Comparison of ENCODE assay signal across 9 cellular contexts in genomic region chr18:51149605-51150429, GRCh38. TPM values are rescaled to one million over a fixed set of nuclear protein-coding genes. Genes with fewer than 3 reads are reported as not detected.
DNase-seq lines count a peak whose midpoint lies in the region; TF ChIP-seq lines count a peak whose summit lies in the region.
"Had no signal": no experiment of that assay in that cellular context is flagged by ENCODE, and none has a peak within 500 bp of the region (broad histone marks: within the 10 kb centered on the region; RNA-seq: fewer than 3 reads in every experiment).

No MANE protein-coding gene starts in this region.

- TF ChIP-seq CTCF in adrenal gland (IDR thresholded peaks at IDR 0.05) (no peak), spleen (IDR thresholded peaks at IDR 0.05 in 8 of 11, conservative IDR thresholded peaks at IDR 0.05 in 3 of 11) (no peak)

- H3K4me1 ChIP-seq in CD8-positive, alpha-beta memory T cell (ENCODE audit: insufficient read depth, low read length): peaks cover 34% of the 10 kb centered on the region
- H3K4me1 ChIP-seq in adrenal gland (replicated peaks in 1 of 2) (no peaks in the 10 kb centered on the region), mesodermal cell (ENCODE audit: control insufficient read depth, insufficient read depth, low read length, poor library complexity, severe bottlenecking) (peaks cover 9% of the 10 kb centered on the region), spleen (peaks cover 10 to 34% (median 29%) of the 10 kb centered on the region in 6 donors)

- WGBS in adrenal gland, 4 donors: 92 to 96% (median 93%) methylated on average over 8 to 9 of the region's 9 CpGs
- WGBS in mesodermal cell (ENCODE audit: insufficient coverage in 2 of 2), 2 experiments: 86 to 100% methylated on average over 4 to 5 of the region's 9 CpGs
- 94 to 98% (median 96%) methylated on average over 9 of the region's 9 CpGs for WGBS in spleen, 5 donors

- DNase-seq in CD8-positive, alpha-beta memory T cell: no peak
- peak; percentile 75 for DNase-seq in HT1080 (ENCODE audit: low read depth)
- peak in 4 of 7 donors; percentile 23 to 50 (median 38) for DNase-seq in adrenal gland
- no peak for DNase-seq in hippocampal formation (lab: John Stamatoyannopoulos, UW)
- no peak for DNase-seq in NCI-H2081 (lab: John Stamatoyannopoulos, UW)
- DNase-seq in iPS-NIHi7 (ENCODE audit: extremely low spot score): no peak
- DNase-seq in spleen: no peak
- DNase-seq: NCI-H2227 treated with DMSO at 0.1 percent for 48 hours had no signal

- TF ChIP-seq POLR2A in adrenal gland (IDR thresholded peaks at IDR 0.05) (no peak), spleen (IDR thresholded peaks at IDR 0.05) (no peak)

- H3K4me3 ChIP-seq in CD8-positive, alpha-beta memory T cell (ENCODE audit: low read length): no peak overlapping the region
- H3K4me3 ChIP-seq in adrenal gland: no peak overlapping the region
- H3K4me3 ChIP-seq in mesodermal cell (ENCODE audit: extremely low read depth, insufficient read depth, low read length, poor library complexity, severe bottlenecking): no peak overlapping the region
- H3K4me3 ChIP-seq in spleen: no peak overlapping the region

- no peak overlapping the region for H3K27ac ChIP-seq in CD8-positive, alpha-beta memory T cell (ENCODE audit: low read depth, low read length)
- H3K27ac ChIP-seq in adrenal gland: no peak overlapping the region
- H3K27ac ChIP-seq in mesodermal cell (ENCODE audit: low read depth, low read length, severe bottlenecking): peak overlapping the region; percentile 46
- no peak overlapping the region for H3K27ac ChIP-seq in spleen

- H3K4me3 Mint-ChIP-seq in CD8-positive, alpha-beta memory T cell: peak overlapping the region in 1 of 7 donors; percentile 10

- no peaks in the 10 kb centered on the region for H3K27me3 Mint-ChIP-seq in CD8-positive, alpha-beta memory T cell

- H3K27ac Mint-ChIP-seq in CD8-positive, alpha-beta memory T cell: peak overlapping the region in 6 of 8 donors; percentile 0 to 78 (median 56)

- CTCF ChIA-PET in CD8-positive, alpha-beta memory T cell (lab: Charles Lee): interaction anchor here (1.0 kb wide), 1 partner anchor 329 kb away, joined by 3 read pairs; no protein-coding TSS in a partner anchor

- POLR2A ChIA-PET in CD8-positive, alpha-beta memory T cell (lab: Charles Lee): no interaction called here

- no peaks in the 10 kb centered on the region for H3K36me3 Mint-ChIP-seq in CD8-positive, alpha-beta memory T cell

- H3K9me3 Mint-ChIP-seq in CD8-positive, alpha-beta memory T cell: no peaks in the 10 kb centered on the region

- peaks cover 34 to 36% (median 36%) of the 10 kb centered on the region in 3 donors for H3K4me1 Mint-ChIP-seq in CD8-positive, alpha-beta memory T cell

- no peaks in the 10 kb centered on the region for H3K36me3 ChIP-seq in CD8-positive, alpha-beta memory T cell (ENCODE audit: insufficient read depth, low read length)
- H3K36me3 ChIP-seq in adrenal gland (replicated peaks in 1 of 2) (no peaks in the 10 kb centered on the region), mesodermal cell (ENCODE audit: control insufficient read depth, insufficient read depth, low read length) (no peaks in the 10 kb centered on the region), spleen (no peaks in the 10 kb centered on the region)

- no peaks in the 10 kb centered on the region for H3K9me3 ChIP-seq in CD8-positive, alpha-beta memory T cell (ENCODE audit: low read length)
- H3K9me3 ChIP-seq in adrenal gland (replicated peaks in 1 of 3) (no peaks in the 10 kb centered on the region), mesodermal cell (ENCODE audit: control insufficient read depth, low read length) (no peaks in the 10 kb centered on the region), spleen (no peaks in the 10 kb centered on the region)

- no peaks in the 10 kb centered on the region for H3K27me3 ChIP-seq in CD8-positive, alpha-beta memory T cell (ENCODE audit: insufficient read depth, low read length, poor library complexity, severe bottlenecking)
- H3K27me3 ChIP-seq in adrenal gland (no peaks in the 10 kb centered on the region), spleen (replicated peaks in 1 of 7) (no peaks in the 10 kb centered on the region)

- intact Hi-C loops in adrenal gland (cut with DNase I): no loop called here
- intact Hi-C loops in spleen (cut with DNase I; ENCODE audit: low total_unique reads): no loop called here

RNA-seq across cellular contexts. Expression of gene MEX3C, which starts 47.7 kb away (rescaled TPM):
- total RNA-seq in CD8-positive, alpha-beta memory T cell: 10 to 100 TPM; 68.6 to 69.8 TPM
- polyA plus RNA-seq in CD8-positive, alpha-beta memory T cell: 11.1 TPM
- total RNA-seq in HT1080 (2014; rRNA removed; shearing (Covaris generic)): 30.2 and 33.8 TPM in 2 replicates
- polyA plus RNA-seq in HT1080 (2015; cell fraction: cytosol; rRNA removed): 40.3 and 52.8 TPM in 2 replicates
- polyA plus RNA-seq in HT1080 (2015; cell fraction: nucleus; rRNA removed): 26.5 and 30.6 TPM in 2 replicates
- total RNA-seq in adrenal gland (10 to 100 TPM; 25.7 to 38.9 (median 29.6) TPM), spleen (10 to 100 TPM; 36.9 to 56.7 (median 43.9) TPM)
- polyA plus RNA-seq in adrenal gland (10 to 100 TPM in 1 of 3 donors, 1 to 10 TPM in 2; 7.0 to 33.7 (median 8.7) TPM), spleen (10 to 100 TPM; 10.2 to 17.0 (median 16.9) TPM)
- 72.8 TPM for polyA plus RNA-seq in mesodermal cell (2013, experiment 1 of 2)
- polyA plus RNA-seq in mesodermal cell (2013, experiment 2 of 2): 70.5 TPM

Comparison
In these comparisons a context has a peak if more than half of its experiments do, and no peak if none do; other contexts are left out.
1. DNase-seq: peak in HT1080 (single experiment) and adrenal gland (4 of 7); none in CD8-positive, alpha-beta memory T cell (0 of 5), hippocampal formation (0 of 2), NCI-H2081 (0 of 2), iPS-NIHi7 (single experiment) and spleen (single experiment).